9 cellular contexts compared by ENCODE assay signal in the genomic region with DNA sequence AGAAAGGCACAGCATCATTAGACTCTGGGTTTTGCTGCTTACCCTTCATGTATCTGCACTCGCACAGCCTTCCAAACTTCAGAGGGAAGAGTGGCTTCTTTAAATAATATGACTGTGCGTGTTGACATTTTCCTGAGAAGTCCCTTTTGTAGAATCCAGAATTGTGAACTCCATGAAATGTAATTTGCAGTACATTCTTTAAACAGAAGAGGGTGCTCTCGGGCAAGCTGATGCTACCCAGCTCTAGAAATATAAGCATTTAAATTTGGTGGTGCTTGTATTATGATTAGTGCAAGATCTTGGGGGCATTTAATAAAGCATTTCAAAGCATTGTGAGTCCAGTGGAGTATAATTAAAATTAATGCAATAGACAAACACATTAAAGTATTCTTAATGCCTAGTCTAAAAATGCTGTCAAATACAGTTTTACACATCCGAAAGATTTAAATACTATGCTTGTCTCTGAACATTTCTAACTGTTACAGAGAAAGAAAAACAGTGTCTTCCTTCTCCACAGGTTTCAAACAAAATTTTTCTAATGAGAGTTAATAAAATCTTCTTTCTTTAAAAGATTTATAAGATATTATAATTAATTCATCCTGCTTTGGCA. TPM values are rescaled to one million over a fixed set of nuclear protein-coding genes. Genes with fewer than 3 reads are reported as not detected.
DNase-seq lines count a peak whose midpoint lies in the region; ATAC-seq and TF ChIP-seq lines count a peak whose summit lies in the region.
"Had no signal": no experiment of that assay in that cellular context is flagged by ENCODE, and none has a peak within 500 bp of the region (broad histone marks: within the 10 kb centered on the region; RNA-seq: fewer than 3 reads in every experiment).

No MANE protein-coding gene starts in this region.

- peak; percentile 47; the same call in 1 of the 2 replicates for ATAC-seq in HCT116
- ATAC-seq in GM18873 (IDR thresholded peaks at IDR 0.05; ENCODE audit: low FRiP score, unreplicated experiment) = no peak

- H3K4me1 ChIP-seq in HCT116 (ENCODE audit: control insufficient read depth in 1 of 2, insufficient read depth in 2 of 2, low read length in 2 of 2) = peaks cover 0 to 16% of the 10 kb centered on the region in 2 experiments; a peak in 2 of 4 replicates

- no TSS peak for BruUV-seq in HCT116 (replicated peaks; lab: Mats Ljungman, UMichigan)

- POLR2A ChIA-PET in HCT116 (lab: Charles Lee) = no interaction called here

- TF ChIP-seq CTCF in HCT116 (IDR thresholded peaks at IDR 0.05 in 2 of 3, conservative IDR thresholded peaks at IDR 0.05 in 1 of 3; ENCODE audit: borderline replicate concordance in 1 of 3, insufficient read depth in 1 of 3, low read depth in 2 of 3, low read length in 2 of 3) (peak; percentile 55 to 84 (median 63); a peak in 4 of 6 replicates), cardiac fibroblast (IDR thresholded peaks at IDR 0.05; ENCODE audit: low read depth, low read length) (peak; percentile 66)

- peak overlapping the region; percentile 7 for H2AFZ ChIP-seq in HCT116 (ENCODE audit: low read depth, low read length, poor library complexity, severe bottlenecking)

- H3K9me2 ChIP-seq in HCT116 (ENCODE audit: insufficient read depth) = no peaks in the 10 kb centered on the region

- peak; percentile 80 for TF ChIP-seq RAD21 in HCT116 (IDR thresholded peaks at IDR 0.05; ENCODE audit: low read depth)

- no peak for TF ChIP-seq POLR2A in HCT116 (IDR thresholded peaks at IDR 0.05; ENCODE audit: borderline replicate concordance, extremely low read depth, insufficient read depth, insufficient read length)

- H3K4me2 ChIP-seq in HCT116 (ENCODE audit: low read length) = peak overlapping the region; percentile 21; the same call in 1 of the 2 replicates

- CTCF ChIA-PET in HCT116 (lab: Charles Lee) = interaction anchor here (0.6 to 1.7 kb wide), 6 partner anchors 12 to 1891 kb away, joined by 3 to 12 read pairs (median 3); no protein-coding TSS in a partner anchor

- no peak overlapping the region for H3K27ac ChIP-seq in HCT116 (ENCODE audit: low read depth, low read length)

- no peaks in the 10 kb centered on the region for H3K36me3 ChIP-seq in HCT116 (ENCODE audit: control insufficient read depth in 1 of 2, insufficient read depth in 2 of 2, low read length in 2 of 2)

- DNase-seq in D341Med (ENCODE audit: low spot score) = peak; percentile 39
- DNase-seq in HCT116 (ENCODE audit: low read depth, low spot score) = no peak
- DNase-seq in NCI-H526 treated with DMSO at 0.1 percent for 48 hours (lab: John Stamatoyannopoulos, UW) = peak; percentile 19
- peak; percentile 69 to 70 for DNase-seq in cardiac fibroblast (ENCODE audit: low read depth in 2 of 2)
- peak; percentile 79 for DNase-seq in medulla oblongata (ENCODE audit: extremely low spot score)
- DNase-seq in HK-2 (ENCODE audit: unreplicated experiment) = no peak
- no peak for DNase-seq in activated effector memory CD4-positive, alpha-beta T cell treated with anti-CD3 and anti-CD28 coated beads, Interleukin-2, amount 50 U/mL, for 16 hours
- DNase-seq: naive B cell had no signal

- H4K20me1 ChIP-seq in HCT116 (ENCODE audit: insufficient read depth) = no peaks in the 10 kb centered on the region

- RAD21 ChIA-PET in HCT116 (lab: Charles Lee; ENCODE audit: low non-redundant PET in 1 of 2, low total read pairs in 2 of 2, uncharacterized antibody in 2 of 2, unreplicated experiment in 2 of 2) = no interaction called here

- no peak overlapping the region for H3K4me3 ChIP-seq in HCT116 (replicated peaks in 1 of 2; ENCODE audit: low read depth in 1 of 2, low read length in 2 of 2)
- H3K4me3 ChIP-seq in cardiac fibroblast (replicated peaks in 1 of 2; ENCODE audit: low read depth in 2 of 2, low read length in 2 of 2) = no peak overlapping the region

- no peaks in the 10 kb centered on the region for H3K27me3 ChIP-seq in HCT116 (ENCODE audit: insufficient read depth, low read length)

- no peaks in the 10 kb centered on the region for H3K79me2 ChIP-seq in HCT116 (ENCODE audit: insufficient read depth, low read length)

- H3K9me3 ChIP-seq in HCT116 (ENCODE audit: control insufficient read depth in 1 of 2, insufficient read depth in 1 of 2, low read depth in 1 of 2, low read length in 2 of 2) = no peaks in the 10 kb centered on the region

- intact Hi-C loops in HCT116 (cut with micrococcal nuclease) = loop anchor here (1.0 to 5.0 kb wide), 3 partner anchors 346 to 1802 kb away; no protein-coding TSS in a partner anchor

- no peak overlapping the region for H3K9ac ChIP-seq in HCT116 (ENCODE audit: low read length)

TF ChIP-seq in HCT116, 20 proteins besides CTCF, POLR2A, EP300 and RAD21:
- TF ChIP-seq CEBPB (IDR thresholded peaks at IDR 0.05; ENCODE audit: low read depth) (no peak), CBX3 (IDR thresholded peaks at IDR 0.05; ENCODE audit: low read depth) (no peak), ZNF274 (IDR thresholded peaks at IDR 0.05; ENCODE audit: low read depth, low read length) (no peak), YY1 (IDR thresholded peaks at IDR 0.05; ENCODE audit: extremely low read depth, insufficient replicate concordance, low read depth, low read length) (no peak)
- TF ChIP-seq, protein P1, sequence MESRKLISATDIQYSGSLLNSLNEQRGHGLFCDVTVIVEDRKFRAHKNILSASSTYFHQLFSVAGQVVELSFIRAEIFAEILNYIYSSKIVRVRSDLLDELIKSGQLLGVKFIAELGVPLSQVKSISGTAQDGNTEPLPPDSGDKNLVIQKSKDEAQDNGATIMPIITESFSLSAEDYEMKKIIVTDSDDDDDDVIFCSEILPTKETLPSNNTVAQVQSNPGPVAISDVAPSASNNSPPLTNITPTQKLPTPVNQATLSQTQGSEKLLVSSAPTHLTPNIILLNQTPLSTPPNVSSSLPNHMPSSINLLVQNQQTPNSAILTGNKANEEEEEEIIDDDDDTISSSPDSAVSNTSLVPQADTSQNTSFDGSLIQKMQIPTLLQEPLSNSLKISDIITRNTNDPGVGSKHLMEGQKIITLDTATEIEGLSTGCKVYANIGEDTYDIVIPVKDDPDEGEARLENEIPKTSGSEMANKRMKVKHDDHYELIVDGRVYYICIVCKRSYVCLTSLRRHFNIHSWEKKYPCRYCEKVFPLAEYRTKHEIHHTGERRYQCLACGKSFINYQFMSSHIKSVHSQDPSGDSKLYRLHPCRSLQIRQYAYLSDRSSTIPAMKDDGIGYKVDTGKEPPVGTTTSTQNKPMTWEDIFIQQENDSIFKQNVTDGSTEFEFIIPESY (IDR thresholded peaks at IDR 0.05; ENCODE audit: extremely low read depth, insufficient replicate concordance, low read length) = no peak
- TF ChIP-seq, protein P2, sequence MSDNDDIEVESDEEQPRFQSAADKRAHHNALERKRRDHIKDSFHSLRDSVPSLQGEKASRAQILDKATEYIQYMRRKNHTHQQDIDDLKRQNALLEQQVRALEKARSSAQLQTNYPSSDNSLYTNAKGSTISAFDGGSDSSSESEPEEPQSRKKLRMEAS (IDR thresholded peaks at IDR 0.05) = no peak

RNA-seq across cellular contexts. Expression of a gene that starts 17.3 kb away (rescaled TPM):
- total RNA-seq in HCT116 (2021; ENCODE audit: unreplicated experiment) = 0.22 TPM
- not detected in 2 replicates for polyA plus RNA-seq in HCT116 (2012)

Comparison
In these comparisons a context has a peak if more than half of its experiments do, and no peak if none do; other contexts are left out.
1. DNase-seq: peak in D341Med (single experiment), NCI-H526 treated with DMSO at 0.1 percent for 48 hours (single experiment), cardiac fibroblast (2 of 2) and medulla oblongata (single experiment); none in HCT116 (single experiment), HK-2 (single experiment) and activated effector memory CD4-positive, alpha-beta T cell treated with anti-CD3 and anti-CD28 coated beads, Interleukin-2, amount 50 U/mL, for 16 hours (single experiment).